Comparison of ENCODE assay signal across 8 cellular contexts in genomic region chr7:116955340-116955739, GRCh38. TPM values are rescaled to one million over a fixed set of nuclear protein-coding genes. Genes with fewer than 3 reads are reported as not detected.
DNase-seq lines count a peak whose midpoint lies in the region; ATAC-seq and TF ChIP-seq lines count a peak whose summit lies in the region.

No MANE protein-coding gene starts in this region.

- no peak for DNase-seq in activated naive CD4-positive, alpha-beta T cell treated with Interleukin-2 at 50 U/mL for 16 hours
- DNase-seq in thoracic aorta (ENCODE audit: low spot score) = no peak
- DNase-seq in MG63 = no peak
- no peak for DNase-seq in NCI-H526 treated with DMSO at 0.1 percent for 48 hours (lab: John Stamatoyannopoulos, UW)
- DNase-seq in stimulated activated CD4-positive, alpha-beta T cell treated with anti-CD3 and anti-CD28 coated beads, Interleukin-1b, Interleukin-23, amount 100 ng/mL, for 48 hours = no peak

- no peaks in the 10 kb centered on the region for H3K36me3 Mint-ChIP-seq in activated naive CD4-positive, alpha-beta T cell treated with anti-CD3 and anti-CD28 coated beads, Interleukin-2, amount 50 U/mL, for 24 hours
- no peaks in the 10 kb centered on the region for H3K36me3 Mint-ChIP-seq in activated naive CD8-positive, alpha-beta T cell

- H3K9me3 Mint-ChIP-seq in activated naive CD4-positive, alpha-beta T cell treated with anti-CD3 and anti-CD28 coated beads, Interleukin-2, amount 50 U/mL, for 24 hours = no peaks in the 10 kb centered on the region
- no peaks in the 10 kb centered on the region for H3K9me3 Mint-ChIP-seq in activated naive CD8-positive, alpha-beta T cell (ENCODE audit: low read depth)

- H3K4me3 ChIP-seq in iPS-18a (ENCODE audit: low read length) (peak overlapping the region; percentile 77), thoracic aorta (peak overlapping the region; percentile 98), MG63 (no peak overlapping the region)

- H3K4me1 Mint-ChIP-seq in activated naive CD4-positive, alpha-beta T cell treated with anti-CD3 and anti-CD28 coated beads, Interleukin-2, amount 50 U/mL, for 24 hours = peaks cover 18% of the 10 kb centered on the region
- H3K4me1 Mint-ChIP-seq in activated naive CD8-positive, alpha-beta T cell (ENCODE audit: low read depth) = peaks cover 25% of the 10 kb centered on the region

- peaks cover 18% of the 10 kb centered on the region for H3K4me1 ChIP-seq in iPS-18a (ENCODE audit: control insufficient read depth, low read depth, low read length)
- peaks cover 24 to 45% of the 10 kb centered on the region in 2 donors for H3K4me1 ChIP-seq in thoracic aorta (ENCODE audit: control insufficient read depth in 1 of 2, low read depth in 2 of 2)

- H3K36me3 ChIP-seq in iPS-18a (ENCODE audit: control insufficient read depth, low read depth, low read length) = no peaks in the 10 kb centered on the region
- no peaks in the 10 kb centered on the region for H3K36me3 ChIP-seq in thoracic aorta
- no peaks in the 10 kb centered on the region for H3K36me3 ChIP-seq in MG63

- TF ChIP-seq CTCF in thoracic aorta (IDR thresholded peaks at IDR 0.05) = no peak

- no peak overlapping the region for H3K27ac ChIP-seq in iPS-18a (ENCODE audit: low read length)
- H3K27ac ChIP-seq in thoracic aorta = peak overlapping the region; percentile 99 to 100

- H3K27me3 ChIP-seq in iPS-18a (ENCODE audit: control insufficient read depth, insufficient read depth, low read length) (peaks cover 5% of the 10 kb centered on the region), thoracic aorta (replicated peaks; ENCODE audit: insufficient read depth) (no peaks in the 10 kb centered on the region), MG63 (no peaks in the 10 kb centered on the region)

- peak overlapping the region; percentile 79 for H3K9ac ChIP-seq in iPS-18a (ENCODE audit: low read length)

- H3K9me3 ChIP-seq in iPS-18a (ENCODE audit: control insufficient read depth, low read depth, low read length) (no peaks in the 10 kb centered on the region), thoracic aorta (no peaks in the 10 kb centered on the region), MG63 (no peaks in the 10 kb centered on the region)

- ATAC-seq in thoracic aorta (ENCODE audit: insufficient number of reproducible peaks, low FRiP score, low read depth) = no peak

- no peak overlapping the region for H3K27ac Mint-ChIP-seq in activated naive CD4-positive, alpha-beta T cell treated with anti-CD3 and anti-CD28 coated beads, Interleukin-2, amount 50 U/mL, for 24 hours
- no peak overlapping the region for H3K27ac Mint-ChIP-seq in activated naive CD8-positive, alpha-beta T cell

- no peaks in the 10 kb centered on the region for H3K27me3 Mint-ChIP-seq in activated naive CD4-positive, alpha-beta T cell treated with anti-CD3 and anti-CD28 coated beads, Interleukin-2, amount 50 U/mL, for 24 hours
- no peaks in the 10 kb centered on the region for H3K27me3 Mint-ChIP-seq in activated naive CD8-positive, alpha-beta T cell

- peak overlapping the region; percentile 94 for H3K4me3 Mint-ChIP-seq in activated naive CD4-positive, alpha-beta T cell treated with anti-CD3 and anti-CD28 coated beads, Interleukin-2, amount 50 U/mL, for 24 hours
- H3K4me3 Mint-ChIP-seq in activated naive CD8-positive, alpha-beta T cell = peak overlapping the region; percentile 95

RNA-seq across cellular contexts. Expression of gene ST7, which starts 2.0 kb away (rescaled TPM):
- 10 to 100 TPM; 29.8 to 56.2 TPM for total RNA-seq in thoracic aorta
- total RNA-seq in MG63 (2014; rRNA removed; shearing (Covaris generic); ENCODE audit: low replicate concordance) = 13.7 and 14.4 TPM in 2 replicates
